22 cellular contexts compared by ENCODE assay signal in genomic region chr11:438101-438844, GRCh38. TPM values are rescaled to one million over a fixed set of nuclear protein-coding genes. Genes with fewer than 3 reads are reported as not detected.
DNase-seq lines count a peak whose midpoint lies in the region; ATAC-seq, FAIRE-seq and TF ChIP-seq lines count a peak whose summit lies in the region.
"Had no signal": no experiment of that assay in that cellular context is flagged by ENCODE, and none has a peak within 500 bp of the region (broad histone marks: within the 10 kb centered on the region; RNA-seq: fewer than 3 reads in every experiment).

No MANE protein-coding gene starts in this region.

- WGBS in right cardiac atrium = 80% methylated on average over 21 of the region's 21 CpGs

- H3K36me3 ChIP-seq in left ventricle myocardium inferior (no peaks in the 10 kb centered on the region), HEK293 (ENCODE audit: control insufficient read depth in 2 of 2, insufficient read depth in 1 of 2, low read length in 2 of 2) (no peaks in the 10 kb centered on the region), kidney (ENCODE audit: control insufficient read depth in 1 of 2, insufficient read depth in 2 of 2, low read length in 2 of 2) (no peaks in the 10 kb centered on the region), OCI-LY7 (ENCODE audit: insufficient read depth, low read length) (no peaks in the 10 kb centered on the region)
- H3K36me3 ChIP-seq: BE2C had no signal

- H3K4me1 Mint-ChIP-seq in chondrocyte (ENCODE audit: low read depth) = no peaks in the 10 kb centered on the region

- BruUV-seq in OCI-LY7 (replicated peaks; lab: Mats Ljungman, UMichigan) = no TSS peak

- intact Hi-C loops in right cardiac atrium (cut with DNase I) = no loop called here
- intact Hi-C loops in left ventricle myocardium inferior (cut with micrococcal nuclease) = no loop called here
- intact Hi-C loops in kidney (cut with DNase I) = no loop called here
- intact Hi-C loops in OCI-LY7 (cut with micrococcal nuclease; ENCODE audit: unreplicated experiment) = no loop called here

- H3K27ac Mint-ChIP-seq in chondrocyte (ENCODE audit: unreplicated experiment) = no peak overlapping the region
- H3K27ac Mint-ChIP-seq: GM23338, HFFc6 had no signal

- ATAC-seq in right cardiac atrium (no peak), HG02571 (IDR thresholded peaks at IDR 0.05; ENCODE audit: unreplicated experiment) (no peak)
- ATAC-seq: GM23338, HepG2 had no signal

- H3K36me3 Mint-ChIP-seq in chondrocyte (ENCODE audit: low read depth) = no peaks in the 10 kb centered on the region

- no peak overlapping the region for H3K4me2 ChIP-seq in OCI-LY7 (ENCODE audit: low read length)
- H3K4me2 ChIP-seq: GM23338 had no signal

- H3K9me2 ChIP-seq in OCI-LY7 (ENCODE audit: insufficient read depth, low read length) = no peaks in the 10 kb centered on the region

- H4K20me1 ChIP-seq in OCI-LY7 (ENCODE audit: insufficient read depth, low read length) = no peaks in the 10 kb centered on the region

- DNase-seq in right cardiac atrium = peak; percentile 6 to 50 (median 40)
- no peak for DNase-seq in left ventricle myocardium inferior
- peak; percentile 56 for DNase-seq in kidney
- no peak for DNase-seq in OCI-LY7 (ENCODE audit: low spot score)
- no peak for DNase-seq in chondrocyte (ENCODE audit: low spot score)
- DNase-seq: ACHN, BE2C, DMS153, DMS79, GDM1, HCEC 1CT, HFFc6 had no signal

- H3K9me3 ChIP-seq in right cardiac atrium (ENCODE audit: control insufficient read depth, low read length) = no peaks in the 10 kb centered on the region
- no peaks in the 10 kb centered on the region for H3K9me3 ChIP-seq in left ventricle myocardium inferior (replicated peaks)
- H3K9me3 ChIP-seq in HEK293 (ENCODE audit: control insufficient read depth, insufficient read depth, low read depth, low read length) = no peaks in the 10 kb centered on the region
- no peaks in the 10 kb centered on the region for H3K9me3 ChIP-seq in kidney (ENCODE audit: control insufficient read depth in 1 of 2, low read length in 2 of 2)
- no peaks in the 10 kb centered on the region for H3K9me3 ChIP-seq in OCI-LY7 (ENCODE audit: low read length)
- H3K9me3 ChIP-seq: BE2C had no signal

- H3K9me3 Mint-ChIP-seq in chondrocyte (ENCODE audit: low read depth) = no peaks in the 10 kb centered on the region
- H3K9me3 Mint-ChIP-seq: CD4-positive, alpha-beta memory T cell; HFFc6; IgD-negative memory B cell had no signal

- no peak overlapping the region for H3K4me3 Mint-ChIP-seq in chondrocyte (ENCODE audit: unreplicated experiment)
- H3K4me3 Mint-ChIP-seq: GM23338, HFFc6 had no signal

- H3K4me1 ChIP-seq in right cardiac atrium (ENCODE audit: control insufficient read depth, insufficient read depth, low read length) (no peaks in the 10 kb centered on the region), left ventricle myocardium inferior (peaks cover 5% of the 10 kb centered on the region), HEK293 (ENCODE audit: control insufficient read depth, insufficient read depth, low read length) (no peaks in the 10 kb centered on the region), kidney (ENCODE audit: control insufficient read depth in 1 of 2, insufficient read depth in 1 of 2, low read depth in 1 of 2, low read length in 2 of 2) (peaks cover 0 to 2% of the 10 kb centered on the region in 2 donors), OCI-LY7 (ENCODE audit: insufficient read depth, low read length, poor library complexity, severe bottlenecking) (peaks cover 6% of the 10 kb centered on the region)
- H3K4me1 ChIP-seq: BE2C had no signal

- no peak for FAIRE-seq in kidney (lab: Jason Lieb, UNC)
- FAIRE-seq: A204.1, GM12892, H54, HepG2 had no signal

- no peaks in the 10 kb centered on the region for H3K27me3 Mint-ChIP-seq in chondrocyte (ENCODE audit: low read depth)
- H3K27me3 Mint-ChIP-seq: CD4-positive, alpha-beta memory T cell; IgD-negative memory B cell had no signal

- H3K4me3 ChIP-seq in right cardiac atrium (ENCODE audit: low read length) = no peak overlapping the region
- H3K4me3 ChIP-seq in left ventricle myocardium inferior = no peak overlapping the region
- H3K4me3 ChIP-seq in HEK293 (ENCODE audit: low read depth, low read length) = no peak overlapping the region
- no peak overlapping the region for H3K4me3 ChIP-seq in kidney (ENCODE audit: low read length in 2 of 2)
- no peak overlapping the region for H3K4me3 ChIP-seq in OCI-LY7 (ENCODE audit: low read depth, low read length, poor library complexity, severe bottlenecking)
- H3K4me3 ChIP-seq: GM23338 had no signal

- POLR2A ChIA-PET in HEK293 (lab: Yijun Ruan, JAX) (no interaction called here), OCI-LY7 (lab: Charles Lee) (no interaction called here)

- H3K27ac ChIP-seq in right cardiac atrium (ENCODE audit: low read length) = no peak overlapping the region
- H3K27ac ChIP-seq in left ventricle myocardium inferior (replicated peaks) = no peak overlapping the region
- no peak overlapping the region for H3K27ac ChIP-seq in HEK293 (ENCODE audit: extremely low read depth, low read depth, low read length)
- no peak overlapping the region for H3K27ac ChIP-seq in kidney (ENCODE audit: low read depth in 2 of 2, low read length in 2 of 2)
- no peak overlapping the region for H3K27ac ChIP-seq in OCI-LY7 (ENCODE audit: low read depth, low read length, poor library complexity, severe bottlenecking)
- H3K27ac ChIP-seq: C4-2B had no signal

- TF ChIP-seq CTCF in left ventricle myocardium inferior (IDR thresholded peaks at IDR 0.05; ENCODE audit: borderline replicate concordance) = no peak
- no peak for TF ChIP-seq CTCF in HEK293 (tag by site-specific recombination; IDR thresholded peaks at IDR 0.05)
- no peak for TF ChIP-seq CTCF in kidney (IDR thresholded peaks at IDR 0.05; ENCODE audit: borderline replicate concordance, extremely low read depth, insufficient read depth)
- no peak for TF ChIP-seq CTCF in OCI-LY7 (conservative IDR thresholded peaks at IDR 0.05; ENCODE audit: low read length)
- no peak for TF ChIP-seq CTCF in chondrocyte (IDR thresholded peaks at IDR 0.05)

- H3K9ac ChIP-seq in kidney (ENCODE audit: low read length in 2 of 2) = no peak overlapping the region

- H3K27me3 ChIP-seq in right cardiac atrium (ENCODE audit: control insufficient read depth, insufficient read depth) (no peaks in the 10 kb centered on the region), left ventricle myocardium inferior (ENCODE audit: low read depth) (peaks cover 76% of the 10 kb centered on the region)
- H3K27me3 ChIP-seq: BE2C had no signal

- CTCF ChIA-PET in HEK293 (lab: Yijun Ruan, JAX) (no interaction called here), OCI-LY7 (lab: Charles Lee; ENCODE audit: unreplicated experiment) (no interaction called here)

- no peak overlapping the region for H2AFZ ChIP-seq in OCI-LY7 (ENCODE audit: low read length)
- H2AFZ ChIP-seq: GM23338 had no signal

- no peaks in the 10 kb centered on the region for H3K79me2 ChIP-seq in OCI-LY7 (ENCODE audit: insufficient read depth, low read depth, low read length)

TF ChIP-seq in HEK293, 187 proteins besides CTCF, POLR2A, EP300 and RAD21:
- TF ChIP-seq ZFP69B (tag by site-specific recombination; IDR thresholded peaks at IDR 0.05) (peak; percentile 57; the same call in 1 of the 2 replicates), ZNF366 (tag by site-specific recombination; conservative IDR thresholded peaks at IDR 0.05) (no peak)

RNA-seq across cellular contexts. Expression of gene ANO9, which starts 3.5 kb away (rescaled TPM):
- total RNA-seq in right cardiac atrium (under 1 TPM; 0.14 to 0.46 (median 0.20) TPM), left ventricle myocardium inferior (0.11 TPM), kidney (21.8 TPM), OCI-LY7 (2022) (27.6 and 28.2 TPM in 2 replicates), chondrocyte (not detected in 3 replicates)
- polyA plus RNA-seq in right cardiac atrium (0.20 TPM), kidney (ENCODE audit: insufficient read depth, low read depth, low replicate concordance) (11.3 TPM)
- 22.2 and 25.7 TPM in 2 replicates for total RNA-seq in OCI-LY7 (2014; rRNA removed; shearing (Covaris generic))
- total RNA-seq: HFFc6 had no signal

RNA-seq across cellular contexts. Expression of gene PTDSS2, which starts 11.8 kb away (rescaled TPM):
- 10 to 100 TPM; 30.2 to 33.3 (median 30.9) TPM for total RNA-seq in right cardiac atrium
- 30.7 TPM for polyA plus RNA-seq in right cardiac atrium
- 30.2 TPM for total RNA-seq in left ventricle myocardium inferior
- 28.5 TPM for total RNA-seq in kidney
- 37.7 TPM for polyA plus RNA-seq in kidney (ENCODE audit: insufficient read depth, low read depth, low replicate concordance)
- total RNA-seq in OCI-LY7 (2014; rRNA removed; shearing (Covaris generic)) = 19.6 and 27.8 TPM in 2 replicates
- 30.3 and 32.7 TPM in 2 replicates for total RNA-seq in OCI-LY7 (2022)
- total RNA-seq in chondrocyte = 30.0 to 32.5 TPM (median 32.0 TPM) in 3 replicates

RNA-seq across cellular contexts. Expression of gene SIGIRR, which starts 23.5 kb away (rescaled TPM):
- total RNA-seq in right cardiac atrium = 10 to 100 TPM; 28.6 to 42.4 (median 35.1) TPM
- polyA plus RNA-seq in right cardiac atrium = 61.8 TPM
- total RNA-seq in left ventricle myocardium inferior = 34.9 TPM
- 89.1 TPM for total RNA-seq in kidney
- polyA plus RNA-seq in kidney (ENCODE audit: insufficient read depth, low read depth, low replicate concordance) = 181 TPM
- 36.9 and 57.2 TPM in 2 replicates for total RNA-seq in OCI-LY7 (2014; rRNA removed; shearing (Covaris generic))
- total RNA-seq in OCI-LY7 (2022) = 25.3 and 29.2 TPM in 2 replicates
- total RNA-seq in chondrocyte = 12.3 to 26.6 TPM (median 25.9 TPM) in 3 replicates

RNA-seq across cellular contexts. Expression of gene PKP3, which starts 44.3 kb away (rescaled TPM):
- total RNA-seq in right cardiac atrium (under 1 TPM; 0.26 to 0.88 (median 0.63) TPM), left ventricle myocardium inferior (0.52 TPM), kidney (3.6 TPM), OCI-LY7 (2022) (not detected in 2 replicates), chondrocyte (0.56 to 0.92 TPM (median 0.85 TPM) in 3 replicates)
- polyA plus RNA-seq in right cardiac atrium (0.36 TPM), kidney (ENCODE audit: insufficient read depth, low read depth, low replicate concordance) (1.9 TPM)
- not detected in 2 replicates for total RNA-seq in OCI-LY7 (2014; rRNA removed; shearing (Covaris generic))
- total RNA-seq: CD4-positive, alpha-beta memory T cell had no signal
- polyA plus RNA-seq: IgD-negative memory B cell had no signal

Comparison
In these comparisons a context has a peak if more than half of its experiments do, and no peak if none do; other contexts are left out.
1. DNase-seq: peak in right cardiac atrium (3 of 3) and kidney (single experiment); none in left ventricle myocardium inferior (single experiment), OCI-LY7 (single experiment) and chondrocyte (single experiment).
2. RNA of gene ANO9, which starts 3.5 kb away (total RNA-seq): 22.2 to 28.2 TPM in OCI-LY7 and 21.8 TPM in kidney (single experiment); 0.14 to 0.46 TPM in right cardiac atrium, 0.11 TPM in left ventricle myocardium inferior (single experiment) and not detected in chondrocyte; every median in the first group is over 10 times any median in the second.